13 cellular contexts compared by ENCODE assay signal in the genomic region with DNA sequence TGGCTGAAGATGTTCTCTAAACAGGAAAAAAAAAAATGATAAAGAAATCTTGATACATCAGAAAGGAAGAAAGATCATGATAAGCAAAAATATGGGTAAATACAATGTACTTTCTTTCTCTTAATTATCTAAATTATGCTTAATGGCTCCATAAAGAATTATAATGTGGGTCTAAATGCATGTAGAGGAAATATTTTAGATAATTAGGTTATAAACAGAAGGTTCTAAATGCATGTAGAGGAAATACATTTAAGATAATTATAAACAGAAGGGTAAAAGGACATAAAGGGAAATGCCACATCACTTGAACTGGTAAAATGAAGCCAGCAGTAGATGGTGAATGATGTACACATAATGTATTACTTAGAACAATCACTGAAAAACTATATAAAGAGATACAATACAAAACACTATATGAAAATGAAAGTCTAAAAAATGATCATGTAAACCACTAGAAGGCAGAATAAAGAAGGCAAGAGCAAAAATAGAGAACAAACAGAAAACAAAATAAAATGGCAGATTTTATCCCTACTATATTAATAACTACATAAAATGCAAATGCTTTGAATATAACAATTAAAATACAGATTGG.
"Had no signal": no experiment of that assay in that cellular context is flagged by ENCODE, and none has a peak within 500 bp of the region (broad histone marks: within the 10 kb centered on the region; RNA-seq: fewer than 3 reads in every experiment).

No MANE protein-coding gene starts in this region.

- ATAC-seq: gastroesophageal sphincter, left ventricle myocardium superior, upper lobe of right lung had no signal

- H3K27me3 ChIP-seq: colonic mucosa, gastroesophageal sphincter, testis, upper lobe of right lung had no signal

- H2AFZ ChIP-seq: parathyroid adenoma had no signal

- H3K9ac ChIP-seq: parathyroid adenoma had no signal

- H3K36me3 ChIP-seq: colonic mucosa, gastroesophageal sphincter, upper lobe of right lung had no signal

- H3K9me3 ChIP-seq: colonic mucosa, gastroesophageal sphincter, testis, upper lobe of right lung had no signal

- H3K4me3 ChIP-seq: colonic mucosa, gastroesophageal sphincter, testis, upper lobe of right lung had no signal

- DNase-seq: activated B cell treated with CpG ODN at 0.5 μM for 24 hours; activated CD4-positive, alpha-beta T cell treated with anti-CD3 and anti-CD28 coated beads, Interleukin-2, amount 10 ng/mL, durations not matched to agents 7 days and 5 days; activated CD8-positive, alpha-beta memory T cell treated with anti-CD3 and anti-CD28 coated beads for 24 hours; activated naive CD4-positive, alpha-beta T cell treated with Interleukin-2 at 50 U/mL for 16 hours; colonic mucosa; effector CD8-positive, alpha-beta T cell; left ventricle myocardium superior; stimulated activated CD4-positive, alpha-beta T cell treated with anti-CD3 and anti-CD28 coated beads, Interleukin-15, amount 100 ng/mL, for 24 hours; stimulated activated CD4-positive, alpha-beta T cell treated with anti-CD3 and anti-CD28 coated beads, Interleukin-4, amount 100 ng/mL, for 24 hours; testis; upper lobe of right lung had no signal

- H3K27ac ChIP-seq: colonic mucosa, gastroesophageal sphincter, parathyroid adenoma, testis, upper lobe of right lung had no signal

- H3K4me1 ChIP-seq: colonic mucosa, gastroesophageal sphincter, parathyroid adenoma, testis, upper lobe of right lung had no signal

- H3K79me2 ChIP-seq: parathyroid adenoma had no signal
